Comparison of ENCODE assay signal across 13 cellular contexts in genomic region chr2:37506407-37507068, GRCh38.
DNase-seq lines count a peak whose midpoint lies in the region; ATAC-seq and TF ChIP-seq lines count a peak whose summit lies in the region.
"Had no signal": no experiment of that assay in that cellular context is flagged by ENCODE, and none has a peak within 500 bp of the region (broad histone marks: within the 10 kb centered on the region; RNA-seq: fewer than 3 reads in every experiment).

No MANE protein-coding gene starts in this region.

- no peaks in the 10 kb centered on the region for H3K79me2 ChIP-seq in HCT116 (ENCODE audit: insufficient read depth, low read length)

- no peaks in the 10 kb centered on the region for H3K9me2 ChIP-seq in HCT116 (ENCODE audit: insufficient read depth)

- no peaks in the 10 kb centered on the region for H3K4me1 Mint-ChIP-seq in natural killer cell treated with Interleukin-12 subunit alpha and Interleukin-12 subunit beta and Interleukin-15 and Interleukin-18, amount 100 ng/mL, for 72 hours (ENCODE audit: low read depth in 2 of 2)
- H3K4me1 Mint-ChIP-seq: activated naive CD4-positive, alpha-beta T cell treated with anti-CD3 and anti-CD28 coated beads, Interleukin-2, amount 10 ng/mL, durations not matched to agents 7 days and 5 days; memory B cell had no signal

- H3K36me3 ChIP-seq in HCT116 (ENCODE audit: control insufficient read depth in 1 of 2, insufficient read depth in 2 of 2, low read length in 2 of 2) = no peaks in the 10 kb centered on the region
- H3K36me3 ChIP-seq in stomach smooth muscle (ENCODE audit: control insufficient read depth in 2 of 2, insufficient read depth in 2 of 2, low read length in 2 of 2) = no peaks in the 10 kb centered on the region

- peaks cover 8% of the 10 kb centered on the region in 2 donors for H3K27me3 Mint-ChIP-seq in natural killer cell treated with Interleukin-12 subunit alpha and Interleukin-12 subunit beta and Interleukin-15 and Interleukin-18, amount 100 ng/mL, for 72 hours

- H3K4me3 Mint-ChIP-seq in natural killer cell treated with Interleukin-12 subunit alpha and Interleukin-12 subunit beta and Interleukin-15 and Interleukin-18, amount 100 ng/mL, for 72 hours = no peak overlapping the region
- H3K4me3 Mint-ChIP-seq: activated naive CD4-positive, alpha-beta T cell treated with anti-CD3 and anti-CD28 coated beads, Interleukin-2, amount 10 ng/mL, durations not matched to agents 7 days and 5 days; memory B cell had no signal

- H3K27ac Mint-ChIP-seq in natural killer cell treated with Interleukin-12 subunit alpha and Interleukin-12 subunit beta and Interleukin-15 and Interleukin-18, amount 100 ng/mL, for 72 hours = no peak overlapping the region
- H3K27ac Mint-ChIP-seq: activated naive CD4-positive, alpha-beta T cell treated with anti-CD3 and anti-CD28 coated beads, Interleukin-2, amount 10 ng/mL, durations not matched to agents 7 days and 5 days; memory B cell had no signal

- POLR2A ChIA-PET in HCT116 (lab: Charles Lee) = no interaction called here

- no peak overlapping the region for H2AFZ ChIP-seq in HCT116 (ENCODE audit: low read depth, low read length, poor library complexity, severe bottlenecking)

- no peak for TF ChIP-seq RAD21 in HCT116 (IDR thresholded peaks at IDR 0.05; ENCODE audit: low read depth)

- no TSS peak for BruUV-seq in HCT116 (replicated peaks; lab: Mats Ljungman, UMichigan)

- intact Hi-C loops in HCT116 (cut with micrococcal nuclease) = no loop called here

- no peak overlapping the region for H3K4me3 ChIP-seq in HCT116 (replicated peaks in 1 of 2; ENCODE audit: low read depth in 1 of 2, low read length in 2 of 2)
- peak overlapping the region; percentile 0 to 3 for H3K4me3 ChIP-seq in stomach smooth muscle (ENCODE audit: low read length in 2 of 2)

- no peak overlapping the region for H3K27ac ChIP-seq in HCT116 (ENCODE audit: low read depth, low read length)
- peak overlapping the region; percentile 69 for H3K27ac ChIP-seq in stomach smooth muscle (ENCODE audit: low read length)

- RAD21 ChIA-PET in HCT116 (lab: Charles Lee; ENCODE audit: low non-redundant PET in 1 of 2, low total read pairs in 2 of 2, uncharacterized antibody in 2 of 2, unreplicated experiment in 2 of 2) = no interaction called here

- peaks cover 0 to 7% of the 10 kb centered on the region in 2 experiments; a peak in 2 of 4 replicates for H3K4me1 ChIP-seq in HCT116 (ENCODE audit: control insufficient read depth in 1 of 2, insufficient read depth in 2 of 2, low read length in 2 of 2)
- H3K4me1 ChIP-seq in stomach smooth muscle (ENCODE audit: control insufficient read depth, insufficient read depth, low read length) = peaks cover 21% of the 10 kb centered on the region

- no peak for TF ChIP-seq CTCF in HCT116 (IDR thresholded peaks at IDR 0.05 in 2 of 3, conservative IDR thresholded peaks at IDR 0.05 in 1 of 3; ENCODE audit: borderline replicate concordance in 1 of 3, insufficient read depth in 1 of 3, low read depth in 2 of 3, low read length in 2 of 3)

- H3K27me3 ChIP-seq in HCT116 (ENCODE audit: insufficient read depth, low read length) (no peaks in the 10 kb centered on the region), stomach smooth muscle (ENCODE audit: control insufficient read depth in 1 of 2, insufficient read depth in 2 of 2, low read length in 2 of 2) (no peaks in the 10 kb centered on the region)

- H3K9ac ChIP-seq in HCT116 (ENCODE audit: low read length) (no peak overlapping the region), stomach smooth muscle (ENCODE audit: low read length in 2 of 2) (no peak overlapping the region)

- no peaks in the 10 kb centered on the region for H3K9me3 Mint-ChIP-seq in natural killer cell treated with Interleukin-12 subunit alpha and Interleukin-12 subunit beta and Interleukin-15 and Interleukin-18, amount 100 ng/mL, for 72 hours
- H3K9me3 Mint-ChIP-seq: activated naive CD4-positive, alpha-beta T cell treated with anti-CD3 and anti-CD28 coated beads, Interleukin-2, amount 10 ng/mL, durations not matched to agents 7 days and 5 days had no signal

- no peaks in the 10 kb centered on the region for H4K20me1 ChIP-seq in HCT116 (ENCODE audit: insufficient read depth)

- DNase-seq in HCT116 (ENCODE audit: low read depth, low spot score) = no peak
- DNase-seq in amniotic stem cell (lab: John Stamatoyannopoulos, UW) = peak; percentile 20
- peak; percentile 6 for DNase-seq in hepatic stellate cell (ENCODE audit: low spot score)
- DNase-seq in NCI-H2171 (lab: John Stamatoyannopoulos, UW) = no peak
- DNase-seq in natural killer cell treated with Interleukin-12 subunit alpha and Interleukin-12 subunit beta and Interleukin-15 and Interleukin-18, amount 100 ng/mL, for 72 hours (ENCODE audit: low spot score) = no peak
- DNase-seq in mesenteric fat pad (ENCODE audit: low spot score) = no peak
- DNase-seq in iPS-NIHi7 (ENCODE audit: extremely low spot score) = no peak
- DNase-seq: activated CD4-positive, CD25-positive, alpha-beta regulatory T cell treated with anti-CD3 and anti-CD28 coated beads, Interleukin-2, amount 50 U/mL, for 72 hours; activated naive CD4-positive, alpha-beta T cell treated with anti-CD3 and anti-CD28 coated beads, Interleukin-2, amount 10 ng/mL, durations not matched to agents 7 days and 5 days; DMS79 treated with DMSO at 0.1 percent for 48 hours; NCI-H1436 treated with DMSO at 0.1 percent for 48 hours had no signal

- H3K36me3 Mint-ChIP-seq in natural killer cell treated with Interleukin-12 subunit alpha and Interleukin-12 subunit beta and Interleukin-15 and Interleukin-18, amount 100 ng/mL, for 72 hours = no peaks in the 10 kb centered on the region
- H3K36me3 Mint-ChIP-seq: activated naive CD4-positive, alpha-beta T cell treated with anti-CD3 and anti-CD28 coated beads, Interleukin-2, amount 10 ng/mL, durations not matched to agents 7 days and 5 days; memory B cell had no signal

- ATAC-seq in HCT116 = no peak
- no peak for ATAC-seq in natural killer cell treated with Interleukin-12 subunit alpha and Interleukin-12 subunit beta and Interleukin-15 and Interleukin-18, amount 100 ng/mL, for 72 hours

- H3K4me2 ChIP-seq in HCT116 (ENCODE audit: low read length) = peak overlapping the region; percentile 1; the same call in 1 of the 2 replicates

- H3K9me3 ChIP-seq in HCT116 (ENCODE audit: control insufficient read depth in 1 of 2, insufficient read depth in 1 of 2, low read depth in 1 of 2, low read length in 2 of 2) = no peaks in the 10 kb centered on the region
- no peaks in the 10 kb centered on the region for H3K9me3 ChIP-seq in stomach smooth muscle (ENCODE audit: control insufficient read depth in 2 of 2, low read length in 2 of 2)

- CTCF ChIA-PET in HCT116 (lab: Charles Lee) = no interaction called here

- no peak for TF ChIP-seq POLR2A in HCT116 (IDR thresholded peaks at IDR 0.05; ENCODE audit: borderline replicate concordance, extremely low read depth, insufficient read depth, insufficient read length)

TF ChIP-seq in HCT116, 20 proteins besides CTCF, POLR2A, EP300 and RAD21:
- TF ChIP-seq REST (IDR thresholded peaks at IDR 0.05; ENCODE audit: low read depth) = no peak
- no peak for TF ChIP-seq TCF7L2 (IDR thresholded peaks at IDR 0.05; ENCODE audit: borderline replicate concordance, extremely low read depth, insufficient read depth, insufficient read length)
- no peak for TF ChIP-seq POLR2AphosphoS5 (IDR thresholded peaks at IDR 0.05; ENCODE audit: low read depth, low read length)
- no peak for TF ChIP-seq EGR1 (IDR thresholded peaks at IDR 0.05; ENCODE audit: low read depth)
- TF ChIP-seq CBX3 (IDR thresholded peaks at IDR 0.05; ENCODE audit: low read depth) = no peak

Comparison
In these comparisons a context has a peak if more than half of its experiments do, and no peak if none do; other contexts are left out.
1. DNase-seq: peak in amniotic stem cell (single experiment) and hepatic stellate cell (single experiment); none in HCT116 (single experiment), NCI-H2171 (single experiment), natural killer cell treated with Interleukin-12 subunit alpha and Interleukin-12 subunit beta and Interleukin-15 and Interleukin-18, amount 100 ng/mL, for 72 hours (single experiment), mesenteric fat pad (single experiment) and iPS-NIHi7 (single experiment).
2. H3K4me3 ChIP-seq: peak in stomach smooth muscle (2 of 2); none in HCT116 (0 of 2).